In the genomic region with DNA sequence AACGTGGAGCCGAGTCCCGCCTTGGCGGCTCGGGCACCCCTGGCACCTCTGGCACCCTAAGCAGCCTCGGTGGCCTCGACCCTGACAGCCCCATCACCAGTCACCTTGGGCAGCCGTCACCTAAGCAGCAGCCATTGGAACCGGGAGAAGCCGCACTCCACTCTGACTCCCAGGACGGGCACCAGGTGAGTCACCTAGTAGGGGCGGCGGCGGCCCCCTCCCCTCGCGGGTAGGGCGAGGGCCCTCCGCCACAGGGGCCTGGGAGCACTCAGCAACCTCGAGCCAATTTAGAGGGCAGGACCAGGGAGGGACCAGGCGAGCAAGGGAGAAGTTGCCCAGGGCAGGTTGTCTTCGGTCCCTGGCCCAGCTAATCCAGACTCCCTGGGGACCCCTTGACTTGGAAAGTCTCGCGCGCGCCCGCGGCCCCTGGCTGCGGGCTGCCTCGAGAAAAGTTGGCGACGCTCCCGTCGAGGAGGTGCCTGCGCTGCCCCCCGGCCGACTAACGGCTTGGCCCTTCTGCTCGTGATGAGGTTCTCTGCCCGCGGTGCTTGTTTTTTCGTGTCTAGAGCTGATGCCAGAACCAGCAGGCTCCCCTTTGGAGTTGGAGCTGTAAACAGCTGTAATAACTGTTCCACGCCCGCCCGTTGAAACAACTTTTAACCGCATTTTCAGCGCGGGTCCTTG, we compare ENCODE assay signal across 8 cellular contexts. TPM values are rescaled to one million over a fixed set of nuclear protein-coding genes. Genes with fewer than 3 reads are reported as not detected.
DNase-seq lines count a peak whose midpoint lies in the region; ATAC-seq and TF ChIP-seq lines count a peak whose summit lies in the region.

No MANE protein-coding gene starts in this region.

- ATAC-seq in GM18868 (IDR thresholded peaks at IDR 0.05; ENCODE audit: unreplicated experiment) = no peak

- 0 to 1% methylated on average over 47 of the region's 47 CpGs for WGBS in sigmoid colon, 2 donors

- H3K27me3 ChIP-seq in Karpas-422 (ENCODE audit: low read length) (no peaks in the 10 kb centered on the region), sigmoid colon (no peaks in the 10 kb centered on the region)

- no peak overlapping the region for H2AFZ ChIP-seq in Karpas-422 (ENCODE audit: low read length)

- H4K20me1 ChIP-seq in Karpas-422 (ENCODE audit: insufficient read depth, low read depth, low read length) = no peaks in the 10 kb centered on the region

- peak overlapping the region; percentile 51 for H3K4me2 ChIP-seq in Karpas-422 (ENCODE audit: low read depth, low read length, poor library complexity, severe bottlenecking)

- no peaks in the 10 kb centered on the region for H3K9me2 ChIP-seq in Karpas-422 (replicated peaks; ENCODE audit: insufficient read depth, low read length)

- no peak overlapping the region for H3K9ac ChIP-seq in Karpas-422 (ENCODE audit: low read length)

- TF ChIP-seq POLR2A in sigmoid colon (IDR thresholded peaks at IDR 0.05) = no peak

- H3K27ac ChIP-seq in Karpas-422 (ENCODE audit: low read length) (no peak overlapping the region), sigmoid colon (peak overlapping the region; percentile 42 to 72 (median 48))

- no peaks in the 10 kb centered on the region for H3K9me3 ChIP-seq in Karpas-422 (ENCODE audit: low read length)
- no peaks in the 10 kb centered on the region for H3K9me3 ChIP-seq in sigmoid colon

- no peak for TF ChIP-seq CTCF in AG09309 (IDR thresholded peaks at IDR 0.05; ENCODE audit: control insufficient read depth, insufficient read depth, low read depth, low read length, missing control alignments)
- TF ChIP-seq CTCF in sigmoid colon (IDR thresholded peaks at IDR 0.05) = no peak

- H3K36me3 ChIP-seq in Karpas-422 (ENCODE audit: insufficient read depth, low read length) (no peaks in the 10 kb centered on the region), sigmoid colon (no peaks in the 10 kb centered on the region)

- intact Hi-C loops in sigmoid colon (cut with DNase I) = loop anchor here (1.0 to 5.0 kb wide), 2 partner anchors 78 to 516 kb away; a partner anchor contains a TSS

- DNase-seq in AG09309 (ENCODE audit: low read depth) (no peak), Karpas-422 (no peak), hepatic stellate cell (ENCODE audit: low spot score) (peak; percentile 2), sigmoid colon (peak; percentile 66), SW 1271 (lab: John Stamatoyannopoulos, UW) (no peak), NCI-H1092 treated with DMSO at 0.1 percent for 48 hours (lab: John Stamatoyannopoulos, UW) (no peak)
- peak; percentile 15 for DNase-seq in activated naive CD4-positive, alpha-beta T cell treated with anti-CD3 and anti-CD28 coated beads, Interleukin-2, amount 50 U/mL, for 16 hours

- H3K4me1 ChIP-seq in Karpas-422 (ENCODE audit: low read length) (no peaks in the 10 kb centered on the region), sigmoid colon (peaks cover 0 to 4% (median 0%) of the 10 kb centered on the region in 4 donors)

- no peak for TF ChIP-seq EP300 in sigmoid colon (IDR thresholded peaks at IDR 0.05)

- no peaks in the 10 kb centered on the region for H3K79me2 ChIP-seq in Karpas-422 (ENCODE audit: low read length)

- H3K4me3 ChIP-seq in AG09309 (ENCODE audit: control insufficient read depth, low read depth, low read length) (peak overlapping the region; percentile 41; the same call in 1 of the 2 replicates), Karpas-422 (ENCODE audit: low read length) (peak overlapping the region; percentile 57; the same call in 1 of the 2 replicates), sigmoid colon (peak overlapping the region; percentile 44 to 65 (median 62))

RNA-seq across cellular contexts. Expression of a gene that starts 0.7 kb away (rescaled TPM):
- total RNA-seq in Karpas-422 (2014; rRNA removed; shearing (Covaris generic); ENCODE audit: low replicate concordance) = not detected in 2 replicates
- total RNA-seq in sigmoid colon = 1 to 10 TPM; 3.6 to 6.4 (median 4.1) TPM
- 1 to 10 TPM in 2 of 3 donors, under 1 TPM in 1; 0.82 to 1.4 (median 1.2) TPM for polyA plus RNA-seq in sigmoid colon

Comparison
In these comparisons a context has a peak if more than half of its experiments do, and no peak if none do; other contexts are left out.
1. DNase-seq: peak in activated naive CD4-positive, alpha-beta T cell treated with anti-CD3 and anti-CD28 coated beads, Interleukin-2, amount 50 U/mL, for 16 hours (single experiment), hepatic stellate cell (single experiment) and sigmoid colon (single experiment); none in AG09309 (single experiment), Karpas-422 (single experiment), SW 1271 (0 of 2) and NCI-H1092 treated with DMSO at 0.1 percent for 48 hours (single experiment).
2. Peak in every context shown above with its lines, with median percentiles within 50 percentile points of each other: H3K4me3 ChIP-seq.